19 cellular contexts compared by ENCODE assay signal in the genomic region with DNA sequence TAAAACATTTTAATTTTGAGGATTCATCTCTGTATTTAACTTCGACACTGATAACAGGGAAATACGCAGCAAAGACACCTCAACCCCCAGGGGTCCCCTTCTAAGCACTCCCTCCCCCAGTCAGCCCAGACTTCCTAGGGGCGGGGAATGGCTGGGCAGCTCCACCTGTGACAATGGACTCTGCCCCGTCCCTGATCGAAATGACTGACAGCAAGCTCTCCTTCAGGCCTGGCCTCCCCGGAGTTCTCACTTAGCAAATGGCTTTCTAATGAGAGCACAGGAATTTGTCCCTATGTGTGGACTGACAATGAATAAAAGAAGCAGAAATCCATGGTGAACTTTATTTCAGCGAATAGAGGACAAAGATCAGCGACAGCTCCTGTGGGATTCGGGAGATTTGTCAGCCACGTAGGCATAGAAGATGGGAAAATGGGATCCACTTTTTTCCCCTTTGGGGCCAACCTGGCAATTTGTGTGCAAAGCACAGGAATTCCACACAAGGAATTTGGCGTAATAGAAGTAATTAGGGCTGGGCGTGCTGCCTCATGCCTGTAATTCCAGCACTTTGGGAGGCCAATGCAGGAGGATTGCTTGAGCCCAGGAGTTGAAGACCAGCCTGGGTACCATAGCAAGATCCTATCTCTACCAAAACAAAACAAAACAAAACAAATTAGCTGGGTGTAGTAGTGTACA.
A peak's percentile ranks its signal among the peaks of the same experiment; 100 is the strongest.
DNase-seq lines count a peak whose midpoint lies in the region; ATAC-seq and TF ChIP-seq lines count a peak whose summit lies in the region.
"Had no signal": no experiment of that assay in that cellular context is flagged by ENCODE, and none has a peak within 500 bp of the region (broad histone marks: within the 10 kb centered on the region; RNA-seq: fewer than 3 reads in every experiment).

No MANE protein-coding gene starts in this region.

- no peaks in the 10 kb centered on the region for H3K9me3 Mint-ChIP-seq in Calu3 (ENCODE audit: low read depth, unreplicated experiment)
- H3K9me3 Mint-ChIP-seq in neural crest cell = no peaks in the 10 kb centered on the region
- H3K9me3 Mint-ChIP-seq: dendritic cell treated with granulocyte-macrophage colony-stimulating factor and Interleukin-4, amounts not matched to agents 40 ng/mL and 50 ng/mL, for 4 days; stimulated activated naive CD8-positive, alpha-beta T cell treated with anti-CD3 and anti-CD28 coated beads, Interleukin-15, Interleukin-2, amounts not matched to agents 100 ng/mL and 50 ng/mL, for 24 hours had no signal

- WGBS in ovary, 3 donors = 79 to 88% (median 83%) methylated on average over 12 of the region's 12 CpGs

- H3K4me3 ChIP-seq in PC-9 (no peak overlapping the region), ovary (no peak overlapping the region)
- H3K4me3 ChIP-seq: esophagus muscularis mucosa had no signal

- no peaks in the 10 kb centered on the region for H3K9me2 ChIP-seq in PC-9 (ENCODE audit: insufficient read depth)

- H3K4me3 Mint-ChIP-seq in Calu3 (ENCODE audit: low read depth, unreplicated experiment) (peak overlapping the region; percentile 6), neural crest cell (peak overlapping the region; percentile 11)
- H3K4me3 Mint-ChIP-seq: activated CD4-positive, alpha-beta T cell treated with anti-CD3 and anti-CD28 coated beads for 36 hours; dendritic cell treated with granulocyte-macrophage colony-stimulating factor and Interleukin-4, amounts not matched to agents 40 ng/mL and 50 ng/mL, for 4 days; stimulated activated naive CD8-positive, alpha-beta T cell treated with anti-CD3 and anti-CD28 coated beads, Interleukin-15, Interleukin-2, amounts not matched to agents 100 ng/mL and 50 ng/mL, for 24 hours had no signal

- BruUV-seq in Calu3 (replicated peaks; lab: Mats Ljungman, UMichigan) (no TSS peak), PC-9 (replicated peaks; lab: Mats Ljungman, UMichigan) (no TSS peak)

- no peaks in the 10 kb centered on the region for H3K27me3 ChIP-seq in PC-9 (ENCODE audit: insufficient read depth, low read depth)
- H3K27me3 ChIP-seq in ovary = no peaks in the 10 kb centered on the region

- no peak for ATAC-seq in GM18868 (IDR thresholded peaks at IDR 0.05; ENCODE audit: unreplicated experiment)
- ATAC-seq: activated CD4-positive, alpha-beta T cell treated with anti-CD3 and anti-CD28 coated beads for 36 hours had no signal

- H3K4me1 Mint-ChIP-seq in Calu3 (ENCODE audit: low read depth, unreplicated experiment) (peaks cover 25% of the 10 kb centered on the region), neural crest cell (peaks cover 13% of the 10 kb centered on the region)

- peak overlapping the region; percentile 64 for H3K4me2 ChIP-seq in PC-9

- H3K27me3 Mint-ChIP-seq in Calu3 (ENCODE audit: unreplicated experiment) (no peaks in the 10 kb centered on the region), neural crest cell (ENCODE audit: low read depth) (peaks cover 65% of the 10 kb centered on the region)

- no peak for TF ChIP-seq EP300 in ovary (IDR thresholded peaks at IDR 0.05)

- H3K36me3 ChIP-seq in PC-9 (ENCODE audit: low read depth) = no peaks in the 10 kb centered on the region
- H3K36me3 ChIP-seq in ovary = no peaks in the 10 kb centered on the region
- H3K36me3 ChIP-seq: esophagus muscularis mucosa had no signal

- TF ChIP-seq CTCF in Calu3 (IDR thresholded peaks at IDR 0.05; ENCODE audit: unreplicated experiment) (no peak), PC-9 (conservative IDR thresholded peaks at IDR 0.05) (no peak), neural crest cell (conservative IDR thresholded peaks at IDR 0.05) (no peak), ovary (IDR thresholded peaks at IDR 0.05) (no peak)

- H3K79me2 ChIP-seq in PC-9 (ENCODE audit: low read depth) = no peaks in the 10 kb centered on the region

- H3K27ac ChIP-seq in PC-9 = peak overlapping the region; percentile 92
- no peak overlapping the region for H3K27ac ChIP-seq in ovary
- H3K27ac ChIP-seq: esophagus muscularis mucosa had no signal

- peaks cover 14% of the 10 kb centered on the region for H3K36me3 Mint-ChIP-seq in Calu3 (ENCODE audit: insufficient read depth, unreplicated experiment)
- no peaks in the 10 kb centered on the region for H3K36me3 Mint-ChIP-seq in neural crest cell (ENCODE audit: low read depth)

- CTCF ChIA-PET in Calu3 (lab: Charles Lee) = interaction anchor here (0.6 to 1.7 kb wide), 4 partner anchors 30 to 94 kb away, joined by 3 to 20 read pairs (median 6); no protein-coding TSS in a partner anchor
- CTCF ChIA-PET in PC-9 (lab: Charles Lee) = interaction anchor here (0.7 to 1.4 kb wide), 4 partner anchors 13 to 112 kb away, joined by 3 to 4 read pairs (median 4); no protein-coding TSS in a partner anchor

- H3K4me1 ChIP-seq in PC-9 (replicated peaks; ENCODE audit: insufficient read depth) (peaks cover 39% of the 10 kb centered on the region), ovary (ENCODE audit: insufficient read depth) (peaks cover 2% of the 10 kb centered on the region)

- peaks cover 42% of the 10 kb centered on the region for H3F3A ChIP-seq in PC-9 (ENCODE audit: insufficient read depth, low read depth)

- intact Hi-C loops in Calu3 (cut with micrococcal nuclease; ENCODE audit: unreplicated experiment) (loop anchor here (2.0 kb wide), 1 partner anchor 98 kb away; no protein-coding TSS in a partner anchor), PC-9 (cut with micrococcal nuclease; ENCODE audit: unreplicated experiment) (no loop called here), ovary (cut with DNase I) (loop anchor here (2.0 to 5.0 kb wide), 4 partner anchors 80 to 105 kb away; no protein-coding TSS in a partner anchor)

- no peaks in the 10 kb centered on the region for H4K20me1 ChIP-seq in PC-9 (ENCODE audit: insufficient read depth)

- peak overlapping the region; percentile 71 for H3K27ac Mint-ChIP-seq in Calu3 (ENCODE audit: unreplicated experiment)
- H3K27ac Mint-ChIP-seq in neural crest cell (ENCODE audit: unreplicated experiment) = no peak overlapping the region
- H3K27ac Mint-ChIP-seq: activated CD4-positive, alpha-beta T cell treated with anti-CD3 and anti-CD28 coated beads for 36 hours; dendritic cell treated with granulocyte-macrophage colony-stimulating factor and Interleukin-4, amounts not matched to agents 40 ng/mL and 50 ng/mL, for 4 days; stimulated activated naive CD8-positive, alpha-beta T cell treated with anti-CD3 and anti-CD28 coated beads, Interleukin-15, Interleukin-2, amounts not matched to agents 100 ng/mL and 50 ng/mL, for 24 hours had no signal

- POLR2A ChIA-PET in PC-9 (lab: Charles Lee; ENCODE audit: unreplicated experiment) = interaction anchor here (0.6 kb wide), 1 partner anchor 94 kb away, joined by 3 read pairs; no protein-coding TSS in a partner anchor

- no peak overlapping the region for H2AFZ ChIP-seq in PC-9

- 0 out of 2 replicates have a peak, but pooled peaks cover under 1% of the 10 kb centered on the region for H3K9me3 ChIP-seq in PC-9 (ENCODE audit: insufficient read depth, low read depth)
- H3K9me3 ChIP-seq in ovary = no peaks in the 10 kb centered on the region
- H3K9me3 ChIP-seq: esophagus muscularis mucosa had no signal

- DNase-seq in Calu3 (peak; percentile 29), PC-9 (no peak), iPS-NIHi11 (ENCODE audit: low spot score) (peak; percentile 68), neural crest cell (ENCODE audit: low read depth, low spot score) (no peak), ovary (no peak), cerebellum (ENCODE audit: low spot score) (no peak)
- DNase-seq in effector CD4-positive, alpha-beta T cell = no peak
- DNase-seq: activated CD4-positive, alpha-beta T cell treated with anti-CD3 and anti-CD28 coated beads for 36 hours; activated gamma-delta T cell; aorta; DMS53; MM.1S; NCI-H1930; NCI-H510A; T-helper 9 cell had no signal

- no peak for TF ChIP-seq POLR2A in ovary (IDR thresholded peaks at IDR 0.05)

Comparison
In these comparisons a context has a peak if more than half of its experiments do, and no peak if none do; other contexts are left out.
1. DNase-seq: peak in Calu3 (single experiment) and iPS-NIHi11 (single experiment); none in PC-9 (0 of 2), neural crest cell (single experiment), ovary (0 of 5), effector CD4-positive, alpha-beta T cell (single experiment) and cerebellum (single experiment).